16 cellular contexts compared by ENCODE assay signal in genomic region chr21:42616366-42617340, GRCh38. TPM values are rescaled to one million over a fixed set of nuclear protein-coding genes. Genes with fewer than 3 reads are reported as not detected.
DNase-seq lines count a peak whose midpoint lies in the region; ATAC-seq and TF ChIP-seq lines count a peak whose summit lies in the region.
"Had no signal": no experiment of that assay in that cellular context is flagged by ENCODE, and none has a peak within 500 bp of the region (broad histone marks: within the 10 kb centered on the region; RNA-seq: fewer than 3 reads in every experiment).

No MANE protein-coding gene starts in this region.

- no peak for TF ChIP-seq EP300 in transverse colon (IDR thresholded peaks at IDR 0.05; ENCODE audit: low read depth)

- CTCF ChIA-PET in activated CD8-positive, alpha-beta T cell treated with anti-CD3 and anti-CD28 coated beads for 36 hours (lab: Charles Lee) = interaction anchor here (1.3 to 1.6 kb wide), 2 partner anchors 9 to 24 kb away, joined by 4 read pairs; no protein-coding TSS in a partner anchor

- no peak overlapping the region for H3K27ac Mint-ChIP-seq in activated CD8-positive, alpha-beta T cell treated with anti-CD3 and anti-CD28 coated beads for 36 hours
- H3K27ac Mint-ChIP-seq: dendritic cell treated with granulocyte-macrophage colony-stimulating factor and Interleukin-4, amounts not matched to agents 40 ng/mL and 50 ng/mL, for 4 days; immature natural killer cell; nephron had no signal

- H3K4me1 ChIP-seq in right atrium auricular region (no peaks in the 10 kb centered on the region), mesendoderm (ENCODE audit: control insufficient read depth, low read depth, low read length) (no peaks in the 10 kb centered on the region), transverse colon (peaks cover 0 to 8% (median 6%) of the 10 kb centered on the region in 4 donors)
- H3K4me1 ChIP-seq: adrenal gland had no signal

- no peak overlapping the region for H3K4ac ChIP-seq in mesendoderm (ENCODE audit: low read depth, low read length)

- WGBS in mesendoderm (ENCODE audit: extremely low coverage, insufficient coverage, low lambda C conversion rate) = no CpG with 5 or more reads among the region's 45 CpGs
- 0 to 34% methylated on average over 1 to 33 of the region's 45 CpGs for WGBS in transverse colon (ENCODE audit: low coverage in 1 of 2), 2 donors

- in situ Hi-C loops in transverse colon (cut with MboI; ENCODE audit: low pct_ligation_motif_present in 1 of 4, low pct_unique_long_range_greater_than_20kb in 1 of 4, low sequenced_read_pairs in 3 of 4) = no loop called here

- H3K4me3 ChIP-seq in right atrium auricular region (no peak overlapping the region), mesendoderm (ENCODE audit: low read length) (no peak overlapping the region), transverse colon (peak overlapping the region in 3 of 4 donors; percentile 4 to 35 (median 14))
- H3K4me3 ChIP-seq: adrenal gland, skin epidermis had no signal

- H3K23ac ChIP-seq in mesendoderm (ENCODE audit: low read length) = no peak overlapping the region

- no peak overlapping the region for H3K9ac ChIP-seq in mesendoderm (ENCODE audit: low read length)

- DNase-seq in cardiac septum (ENCODE audit: low spot score) (peak; percentile 64), right atrium auricular region (ENCODE audit: low spot score) (no peak), mesendoderm (peak; percentile 11), transverse colon (no peak), D341Med (ENCODE audit: low spot score) (no peak)
- DNase-seq in activated CD8-positive, alpha-beta T cell treated with anti-CD3 and anti-CD28 coated beads for 36 hours = peak; percentile 46
- DNase-seq: adrenal gland, C1 segment of cervical spinal cord, KG1, NCI-H187 treated with DMSO at 0.1 percent for 48 hours had no signal

- intact Hi-C loops in cardiac septum (cut with DNase I) (no loop called here), transverse colon (cut with DNase I; ENCODE audit: low total_unique reads) (no loop called here)
- intact Hi-C loops in activated CD8-positive, alpha-beta T cell treated with anti-CD3 and anti-CD28 coated beads for 36 hours (cut with micrococcal nuclease) = no loop called here

- H3K9me3 ChIP-seq in right atrium auricular region (peaks cover 0 to 7% of the 10 kb centered on the region in 2 donors), transverse colon (peaks cover 0 to 3% of the 10 kb centered on the region in 2 donors)
- H3K9me3 ChIP-seq: adrenal gland had no signal

- no peaks in the 10 kb centered on the region for H3K4me1 Mint-ChIP-seq in activated CD8-positive, alpha-beta T cell treated with anti-CD3 and anti-CD28 coated beads for 36 hours (ENCODE audit: low read depth)
- H3K4me1 Mint-ChIP-seq: immature natural killer cell had no signal

- H3K27me3 Mint-ChIP-seq in activated CD8-positive, alpha-beta T cell treated with anti-CD3 and anti-CD28 coated beads for 36 hours = no peaks in the 10 kb centered on the region

- H2BK5ac ChIP-seq in mesendoderm (ENCODE audit: low read length) = no peak overlapping the region

- no peaks in the 10 kb centered on the region for H3K9me3 Mint-ChIP-seq in activated CD8-positive, alpha-beta T cell treated with anti-CD3 and anti-CD28 coated beads for 36 hours
- H3K9me3 Mint-ChIP-seq: dendritic cell treated with granulocyte-macrophage colony-stimulating factor and Interleukin-4, amounts not matched to agents 40 ng/mL and 50 ng/mL, for 4 days had no signal

- H3K36me3 ChIP-seq in right atrium auricular region (no peaks in the 10 kb centered on the region), mesendoderm (ENCODE audit: control insufficient read depth, insufficient read depth, low read length) (no peaks in the 10 kb centered on the region), transverse colon (no peaks in the 10 kb centered on the region)
- H3K36me3 ChIP-seq: adrenal gland had no signal

- H3K56ac ChIP-seq in mesendoderm (ENCODE audit: low read length) = no peak overlapping the region

- POLR2A ChIA-PET in activated CD8-positive, alpha-beta T cell treated with anti-CD3 and anti-CD28 coated beads for 36 hours (lab: Charles Lee) = no interaction called here

- H4K5ac ChIP-seq in mesendoderm (ENCODE audit: low read length) = no peak overlapping the region

- no peak overlapping the region for H3K4me2 ChIP-seq in mesendoderm (ENCODE audit: low read length)

- H3K18ac ChIP-seq in mesendoderm (ENCODE audit: low read length) = no peak overlapping the region

- no peak overlapping the region for H2AK5ac ChIP-seq in mesendoderm (ENCODE audit: low read length)

- no peak overlapping the region for H2BK120ac ChIP-seq in mesendoderm (ENCODE audit: low read depth, low read length)

- H3K27me3 ChIP-seq in right atrium auricular region = no peaks in the 10 kb centered on the region
- no peaks in the 10 kb centered on the region for H3K27me3 ChIP-seq in mesendoderm (ENCODE audit: insufficient read depth, low read length, poor library complexity)
- H3K27me3 ChIP-seq in transverse colon = peaks cover 32% of the 10 kb centered on the region

- TF ChIP-seq POLR2A in transverse colon (IDR thresholded peaks at IDR 0.05) = no peak

- no peaks in the 10 kb centered on the region for H3K79me1 ChIP-seq in mesendoderm (ENCODE audit: low read length)

- no peak overlapping the region for H3K4me3 Mint-ChIP-seq in activated CD8-positive, alpha-beta T cell treated with anti-CD3 and anti-CD28 coated beads for 36 hours
- H3K4me3 Mint-ChIP-seq: dendritic cell treated with granulocyte-macrophage colony-stimulating factor and Interleukin-4, amounts not matched to agents 40 ng/mL and 50 ng/mL, for 4 days; immature natural killer cell; nephron had no signal

- H3K36me3 Mint-ChIP-seq in activated CD8-positive, alpha-beta T cell treated with anti-CD3 and anti-CD28 coated beads for 36 hours (ENCODE audit: low read depth) = no peaks in the 10 kb centered on the region
- H3K36me3 Mint-ChIP-seq: immature natural killer cell had no signal

- H3K27ac ChIP-seq in right atrium auricular region (no peak overlapping the region), mesendoderm (ENCODE audit: low read depth, low read length) (no peak overlapping the region), transverse colon (no peak overlapping the region)
- H3K27ac ChIP-seq: adrenal gland, skin epidermis had no signal

- H2BK15ac ChIP-seq in mesendoderm (replicated peaks; ENCODE audit: low read depth) = no peak overlapping the region

- H3K79me2 ChIP-seq in mesendoderm (ENCODE audit: control insufficient read depth, insufficient read depth, low read length) = no peaks in the 10 kb centered on the region

- peak; percentile 6 for ATAC-seq in activated CD8-positive, alpha-beta T cell treated with anti-CD3 and anti-CD28 coated beads for 36 hours
- ATAC-seq in GM21786 (IDR thresholded peaks at IDR 0.05; ENCODE audit: unreplicated experiment) = no peak
- no peak for ATAC-seq in GM19452 (IDR thresholded peaks at IDR 0.05; ENCODE audit: unreplicated experiment)

- no peak for TF ChIP-seq CTCF in right atrium auricular region (IDR thresholded peaks at IDR 0.05)
- no peak for TF ChIP-seq CTCF in activated CD8-positive, alpha-beta T cell treated with anti-CD3 and anti-CD28 coated beads for 36 hours (IDR thresholded peaks at IDR 0.05)
- TF ChIP-seq CTCF in transverse colon (IDR thresholded peaks at IDR 0.05) = no peak

- no peak overlapping the region for H4K8ac ChIP-seq in mesendoderm (ENCODE audit: low read depth, low read length)

RNA-seq across cellular contexts. Expression of gene PDE9A, which starts 36.8 kb away (rescaled TPM):
- total RNA-seq in cardiac septum (1.1 TPM), right atrium auricular region (1 to 10 TPM; 1.1 to 2.0 TPM), transverse colon (100 to 1,000 TPM in 3 of 4 donors, 10 to 100 TPM in 1; 65.7 to 673 (median 364) TPM)
- total RNA-seq in activated CD8-positive, alpha-beta T cell treated with anti-CD3 and anti-CD28 coated beads for 36 hours = 10 to 100 TPM; 11.1 to 11.5 TPM
- 36.9 TPM for polyA plus RNA-seq in mesendoderm (2013, experiment 1 of 2)
- 38.7 TPM for polyA plus RNA-seq in mesendoderm (2013, experiment 2 of 2)

Comparison
In these comparisons a context has a peak if more than half of its experiments do, and no peak if none do; other contexts are left out.
1. DNase-seq: peak in cardiac septum (single experiment), activated CD8-positive, alpha-beta T cell treated with anti-CD3 and anti-CD28 coated beads for 36 hours (single experiment) and mesendoderm (single experiment); none in right atrium auricular region (single experiment), transverse colon (single experiment) and D341Med (single experiment).
2. H3K4me3 ChIP-seq: peak in transverse colon (3 of 4); none in right atrium auricular region (0 of 2) and mesendoderm (single experiment).
3. RNA of gene PDE9A, which starts 36.8 kb away (total RNA-seq): 65.7 to 673 TPM in transverse colon; 11.1 to 11.5 TPM in activated CD8-positive, alpha-beta T cell treated with anti-CD3 and anti-CD28 coated beads for 36 hours, 1.1 to 2.0 TPM in right atrium auricular region and 1.1 TPM in cardiac septum (single experiment); every median in the first group is over 4 times any median in the second.